In the genomic region with DNA sequence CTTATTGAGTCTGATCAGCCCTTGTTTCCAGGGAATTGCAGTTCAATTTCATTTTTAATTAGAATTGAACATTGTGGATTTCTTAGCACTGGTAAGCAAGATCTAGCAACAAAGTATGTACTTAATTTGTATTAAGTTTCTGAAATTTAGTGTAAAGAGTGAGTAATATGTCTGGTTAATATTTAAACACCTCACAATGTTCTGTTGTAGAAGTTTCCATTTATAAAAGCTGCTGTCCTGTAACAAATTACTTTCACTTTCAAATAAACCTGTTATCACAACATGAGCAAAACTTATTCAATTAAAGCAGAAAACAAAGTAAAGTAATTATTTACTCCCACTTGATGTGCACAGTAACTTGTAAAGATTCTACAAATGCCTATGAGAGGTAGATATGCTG, we compare ENCODE assay signal across 1 cellular context.
TF ChIP-seq lines count a peak whose summit lies in the region.

No MANE protein-coding gene starts in this region.

TF ChIP-seq in A549, 52 proteins besides CTCF, POLR2A, EP300 and RAD21:
- TF ChIP-seq REST (IDR thresholded peaks at IDR 0.05), result no peak
- TF ChIP-seq ZNF302 (CRISPR knock-in tag; IDR thresholded peaks at IDR 0.05), result no peak
- no peak for TF ChIP-seq NPAS2 (CRISPR knock-in tag; IDR thresholded peaks at IDR 0.05; ENCODE audit: borderline replicate concordance)
- no peak for TF ChIP-seq KDM5A (IDR thresholded peaks at IDR 0.05)
